ENCODE assay signal across 8 cellular contexts in the genomic region with DNA sequence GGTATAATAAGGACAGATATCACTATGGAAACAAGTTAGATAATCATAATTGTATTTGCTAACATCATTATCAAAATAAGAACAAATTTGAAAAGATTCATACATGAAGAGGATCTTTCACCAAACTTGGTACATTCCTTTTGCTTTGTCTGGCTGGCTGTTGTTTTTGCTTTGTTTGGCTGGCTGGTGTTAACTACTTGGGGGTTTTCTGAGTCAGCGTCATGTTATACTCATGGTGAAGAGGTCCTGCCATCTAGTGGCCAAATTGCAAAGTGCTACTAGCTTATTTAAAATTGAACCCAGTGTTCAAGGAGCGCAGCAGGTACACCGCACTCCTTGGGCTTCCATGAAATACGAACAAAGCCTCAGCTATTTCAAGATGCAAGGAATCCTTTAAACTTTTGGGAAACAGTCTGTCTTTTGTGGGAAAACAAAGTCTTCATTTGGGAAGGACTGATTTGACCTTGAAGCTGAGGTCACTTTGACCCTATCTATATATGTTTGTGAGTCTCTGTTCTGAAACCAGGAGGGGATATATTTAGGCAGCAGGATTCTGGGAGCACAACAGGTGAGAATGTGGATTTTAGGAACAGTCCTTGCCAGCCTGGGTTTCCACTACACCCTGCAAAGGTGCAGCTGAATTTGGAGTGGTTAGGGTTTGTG.
DNase-seq lines count a peak whose midpoint lies in the region; ATAC-seq, FAIRE-seq and TF ChIP-seq lines count a peak whose summit lies in the region.

No MANE protein-coding gene starts in this region.

- H3K9me3 Mint-ChIP-seq in activated T-cell treated with anti-CD3 and anti-CD28 coated beads, Interleukin-2, amount 50 U/mL, for 4 hours = no peaks in the 10 kb centered on the region
- peaks cover 4% of the 10 kb centered on the region for H3K9me3 Mint-ChIP-seq in osteocyte (ENCODE audit: unreplicated experiment)

- peak; percentile 70 for ATAC-seq in GM19452 (IDR thresholded peaks at IDR 0.05; ENCODE audit: unreplicated experiment)
- peak; percentile 75 for ATAC-seq in HG03460 (IDR thresholded peaks at IDR 0.05; ENCODE audit: unreplicated experiment)
- ATAC-seq in activated T-cell treated with anti-CD3 and anti-CD28 coated beads, Interleukin-2, amount 50 U/mL, for 4 hours = peak in 1 of 2 donors; percentile 61

- no peaks in the 10 kb centered on the region for H3K4me1 Mint-ChIP-seq in activated T-cell treated with anti-CD3 and anti-CD28 coated beads, Interleukin-2, amount 50 U/mL, for 4 hours (ENCODE audit: low read depth)
- peaks cover 17% of the 10 kb centered on the region for H3K4me1 Mint-ChIP-seq in osteocyte (ENCODE audit: unreplicated experiment)

- H3K27ac Mint-ChIP-seq in osteocyte (ENCODE audit: unreplicated experiment) = peak overlapping the region; percentile 97

- TF ChIP-seq CTCF in osteocyte (IDR thresholded peaks at IDR 0.05) = peak; percentile 90

- DNase-seq in DMS53 (lab: John Stamatoyannopoulos, UW) = peak; percentile 83
- DNase-seq in NCI-H446 treated with DMSO at 0.1 percent for 48 hours (lab: John Stamatoyannopoulos, UW) = peak; percentile 16
- DNase-seq in activated T-cell treated with anti-CD3 and anti-CD28 coated beads, Interleukin-2, amount 50 U/mL, for 4 hours = peak; percentile 32
- DNase-seq in frontal cortex (ENCODE audit: low spot score in 2 of 2) = peak; percentile 27 to 35
- peak; percentile 89 for DNase-seq in osteocyte (ENCODE audit: extremely low spot score, unreplicated experiment)
- no peak for DNase-seq in GOT3 (lab: John Stamatoyannopoulos, UW)

- H3K4me3 Mint-ChIP-seq in activated T-cell treated with anti-CD3 and anti-CD28 coated beads, Interleukin-2, amount 50 U/mL, for 4 hours = no peak overlapping the region
- peak overlapping the region; percentile 39 for H3K4me3 Mint-ChIP-seq in osteocyte (ENCODE audit: unreplicated experiment)

- FAIRE-seq in frontal cortex (lab: Jason Lieb, UNC) = peak; percentile 33

- no peaks in the 10 kb centered on the region for H3K36me3 Mint-ChIP-seq in activated T-cell treated with anti-CD3 and anti-CD28 coated beads, Interleukin-2, amount 50 U/mL, for 4 hours (ENCODE audit: insufficient read depth)
- peaks cover 2% of the 10 kb centered on the region for H3K36me3 Mint-ChIP-seq in osteocyte (ENCODE audit: unreplicated experiment)

- H3K27me3 Mint-ChIP-seq in activated T-cell treated with anti-CD3 and anti-CD28 coated beads, Interleukin-2, amount 50 U/mL, for 4 hours (ENCODE audit: low read depth) = no peaks in the 10 kb centered on the region
- peaks cover 27% of the 10 kb centered on the region for H3K27me3 Mint-ChIP-seq in osteocyte (ENCODE audit: unreplicated experiment)
